ENCODE assay signal across 15 cellular contexts in genomic region chr3:44984335-44984734, GRCh38. TPM values are rescaled to one million over a fixed set of nuclear protein-coding genes. Genes with fewer than 3 reads are reported as not detected.
A peak's percentile ranks its signal among the peaks of the same experiment; 100 is the strongest.
DNase-seq lines count a peak whose midpoint lies in the region; ATAC-seq and TF ChIP-seq lines count a peak whose summit lies in the region.
"Had no signal": no experiment of that assay in that cellular context is flagged by ENCODE, and none has a peak within 500 bp of the region (broad histone marks: within the 10 kb centered on the region; RNA-seq: fewer than 3 reads in every experiment).

No MANE protein-coding gene starts in this region.

- peaks cover 0 to 6% (median 0%) of the 10 kb centered on the region in 3 donors for H3K36me3 ChIP-seq in tibial nerve
- H3K36me3 ChIP-seq in CD8-positive, alpha-beta memory T cell (ENCODE audit: insufficient read depth, low read length): peaks cover 2% of the 10 kb centered on the region
- H3K36me3 ChIP-seq: pancreas had no signal

- H3K9me3 Mint-ChIP-seq in activated CD4-positive, alpha-beta T cell treated with anti-CD3 and anti-CD28 coated beads for 36 hours (ENCODE audit: low read depth): no peaks in the 10 kb centered on the region
- no peaks in the 10 kb centered on the region for H3K9me3 Mint-ChIP-seq in CD8-positive, alpha-beta memory T cell

- WGBS in tibial nerve, 2 donors: 97% methylated on average over 2 of the region's 2 CpGs

- H3K27ac ChIP-seq in VCaP (peak overlapping the region; percentile 29), tibial nerve (no peak overlapping the region)
- no peak overlapping the region for H3K27ac ChIP-seq in CD8-positive, alpha-beta memory T cell (ENCODE audit: low read depth, low read length)
- H3K27ac ChIP-seq: Peyer's patch had no signal

- peak; percentile 26 for ATAC-seq in activated CD4-positive, alpha-beta T cell treated with anti-CD3 and anti-CD28 coated beads for 36 hours
- peak; percentile 74 for ATAC-seq in HG02610 (IDR thresholded peaks at IDR 0.05; ENCODE audit: unreplicated experiment)

- TF ChIP-seq POLR2A in tibial nerve (IDR thresholded peaks at IDR 0.05): no peak

- H3K4me3 Mint-ChIP-seq in activated CD4-positive, alpha-beta T cell treated with anti-CD3 and anti-CD28 coated beads for 36 hours: no peak overlapping the region
- no peak overlapping the region for H3K4me3 Mint-ChIP-seq in CD8-positive, alpha-beta memory T cell
- H3K4me3 Mint-ChIP-seq: endodermal cell had no signal

- POLR2A ChIA-PET in activated CD4-positive, alpha-beta T cell treated with anti-CD3 and anti-CD28 coated beads for 36 hours (lab: Charles Lee): interaction anchor here (0.6 to 0.7 kb wide), 3 partner anchors 12 to 535 kb away, joined by 3 to 4 read pairs (median 4); no protein-coding TSS in a partner anchor
- POLR2A ChIA-PET in CD8-positive, alpha-beta memory T cell (lab: Charles Lee): no interaction called here

- H3K4me3 ChIP-seq in tibial nerve: no peak overlapping the region
- H3K4me3 ChIP-seq in CD8-positive, alpha-beta memory T cell (ENCODE audit: low read length): no peak overlapping the region
- H3K4me3 ChIP-seq: mucosa of descending colon, pancreas, Peyer's patch had no signal

- H3K27ac Mint-ChIP-seq in activated CD4-positive, alpha-beta T cell treated with anti-CD3 and anti-CD28 coated beads for 36 hours: no peak overlapping the region
- H3K27ac Mint-ChIP-seq in CD8-positive, alpha-beta memory T cell: peak overlapping the region in 3 of 8 donors; percentile 29 to 71 (median 47)
- H3K27ac Mint-ChIP-seq: endodermal cell had no signal

- intact Hi-C loops in activated CD4-positive, alpha-beta T cell treated with anti-CD3 and anti-CD28 coated beads for 36 hours (cut with DNase I, micrococcal nuclease): no loop called here

- no peaks in the 10 kb centered on the region for H3K27me3 ChIP-seq in tibial nerve
- H3K27me3 ChIP-seq in CD8-positive, alpha-beta memory T cell (ENCODE audit: insufficient read depth, low read length, poor library complexity, severe bottlenecking): no peaks in the 10 kb centered on the region
- H3K27me3 ChIP-seq: pancreas, Peyer's patch had no signal

- H3K4me1 ChIP-seq in tibial nerve: peaks cover 0 to 71% (median 4%) of the 10 kb centered on the region in 4 donors
- H3K4me1 ChIP-seq in CD8-positive, alpha-beta memory T cell (ENCODE audit: insufficient read depth, low read length): peaks cover 48% of the 10 kb centered on the region
- H3K4me1 ChIP-seq: Peyer's patch had no signal

- peaks cover 37% of the 10 kb centered on the region for H3K36me3 Mint-ChIP-seq in activated CD4-positive, alpha-beta T cell treated with anti-CD3 and anti-CD28 coated beads for 36 hours (ENCODE audit: low read depth)
- H3K36me3 Mint-ChIP-seq in CD8-positive, alpha-beta memory T cell: peaks cover 0 to 17% (median 5%) of the 10 kb centered on the region in 3 donors

- TF ChIP-seq EP300 in tibial nerve (IDR thresholded peaks at IDR 0.05): no peak

- no peaks in the 10 kb centered on the region for H3K9me3 ChIP-seq in tibial nerve
- H3K9me3 ChIP-seq in CD8-positive, alpha-beta memory T cell (ENCODE audit: low read length): no peaks in the 10 kb centered on the region
- H3K9me3 ChIP-seq: mucosa of descending colon, pancreas, Peyer's patch had no signal

- TF ChIP-seq CTCF in VCaP (conservative IDR thresholded peaks at IDR 0.05) (no peak), tibial nerve (IDR thresholded peaks at IDR 0.05) (no peak)

- no peaks in the 10 kb centered on the region for H3K27me3 Mint-ChIP-seq in activated CD4-positive, alpha-beta T cell treated with anti-CD3 and anti-CD28 coated beads for 36 hours
- peaks cover 0 to 2% of the 10 kb centered on the region in 2 donors for H3K27me3 Mint-ChIP-seq in CD8-positive, alpha-beta memory T cell

- DNase-seq in activated CD4-positive, alpha-beta T cell treated with anti-CD3 and anti-CD28 coated beads for 36 hours: no peak
- no peak for DNase-seq in activated CD4-positive, alpha-beta T cell treated with anti-CD3 and anti-CD28 coated beads, Interleukin-2, amount 50 U/mL, for 4 hours
- DNase-seq in renal cortical epithelial cell (ENCODE audit: low read depth) (peak; percentile 41), C1 segment of cervical spinal cord (lab: John Stamatoyannopoulos, UW) (no peak), tibial nerve (ENCODE audit: low spot score in 2 of 2) (no peak)
- DNase-seq in CD8-positive, alpha-beta memory T cell: no peak
- DNase-seq: activated CD4-positive, alpha-beta T cell treated with anti-CD3 and anti-CD28 coated beads, Interleukin-2, amount 50 U/mL, for 48 hours; activated gamma-delta T cell treated with Interleukin-2 at 50 U/mL for 16 hours; Calu3; endodermal cell; mucosa of descending colon; pancreas; Peyer's patch had no signal

- CTCF ChIA-PET in activated CD4-positive, alpha-beta T cell treated with anti-CD3 and anti-CD28 coated beads for 36 hours (lab: Charles Lee): interaction anchor here (0.6 to 1.2 kb wide), 4 partner anchors 8 to 507 kb away, joined by 3 to 6 read pairs (median 4); partner anchors contain the start of genes EXOSC7 and ZDHHC3
- CTCF ChIA-PET in CD8-positive, alpha-beta memory T cell (lab: Charles Lee): no interaction called here

- peaks cover 64% of the 10 kb centered on the region for H3K4me1 Mint-ChIP-seq in activated CD4-positive, alpha-beta T cell treated with anti-CD3 and anti-CD28 coated beads for 36 hours
- H3K4me1 Mint-ChIP-seq in CD8-positive, alpha-beta memory T cell: peaks cover 52 to 81% (median 77%) of the 10 kb centered on the region in 3 donors

RNA-seq across cellular contexts. Expression of gene EXOSC7, which starts 8.3 kb away (rescaled TPM):
- 10 to 100 TPM; 42.7 to 70.7 TPM for total RNA-seq in activated CD4-positive, alpha-beta T cell treated with anti-CD3 and anti-CD28 coated beads for 36 hours
- total RNA-seq in renal cortical epithelial cell (59.4 and 63.9 TPM in 2 replicates), tibial nerve (10 to 100 TPM; 48.3 to 67.7 (median 64.2) TPM)
- total RNA-seq in CD8-positive, alpha-beta memory T cell: 10 to 100 TPM; 86.4 to 89.6 TPM
- polyA plus RNA-seq in CD8-positive, alpha-beta memory T cell: 42.1 TPM

RNA-seq across cellular contexts. Expression of gene ZDHHC3, which starts 8.4 kb away (rescaled TPM):
- total RNA-seq in activated CD4-positive, alpha-beta T cell treated with anti-CD3 and anti-CD28 coated beads for 36 hours: 10 to 100 TPM; 31.9 to 32.9 TPM
- total RNA-seq in renal cortical epithelial cell (59.9 and 81.4 TPM in 2 replicates), tibial nerve (100 to 1,000 TPM in 3 of 4 donors, 10 to 100 TPM in 1; 98.4 to 139 (median 117) TPM)
- total RNA-seq in CD8-positive, alpha-beta memory T cell: 10 to 100 TPM; 40.9 to 41.8 TPM
- polyA plus RNA-seq in CD8-positive, alpha-beta memory T cell: 46.3 TPM

RNA-seq across cellular contexts. Expression of gene CLEC3B, which starts 41.8 kb away (rescaled TPM):
- total RNA-seq in activated CD4-positive, alpha-beta T cell treated with anti-CD3 and anti-CD28 coated beads for 36 hours: not detected
- total RNA-seq in renal cortical epithelial cell (0.55 TPM in 1 of 2 replicates, not detected in the other), tibial nerve (100 to 1,000 TPM; 137 to 819 (median 340) TPM)
- total RNA-seq in CD8-positive, alpha-beta memory T cell: under 1 TPM in 1 of 2 experiments, not detected in 1; 0.24 TPM
- polyA plus RNA-seq in CD8-positive, alpha-beta memory T cell: not detected
- total RNA-seq: Calu3, endodermal cell had no signal

Comparison
In these comparisons a context has a peak if more than half of its experiments do, and no peak if none do; other contexts are left out.
1. RNA of gene CLEC3B, which starts 41.8 kb away (total RNA-seq): 137 to 819 TPM in tibial nerve; 0.55 TPM in renal cortical epithelial cell, 0.24 TPM in CD8-positive, alpha-beta memory T cell and not detected in activated CD4-positive, alpha-beta T cell treated with anti-CD3 and anti-CD28 coated beads for 36 hours; every median in the first group is over 10 times any median in the second.